8 cellular contexts compared by ENCODE assay signal in genomic region chr11:134069426-134069921, GRCh38. TPM values are rescaled to one million over a fixed set of nuclear protein-coding genes. Genes with fewer than 3 reads are reported as not detected.
A peak's percentile ranks its signal among the peaks of the same experiment; 100 is the strongest.
DNase-seq lines count a peak whose midpoint lies in the region; ATAC-seq and TF ChIP-seq lines count a peak whose summit lies in the region.

No MANE protein-coding gene starts in this region.

- peak overlapping the region; percentile 77 for H2BK5ac ChIP-seq in neuronal stem cell (ENCODE audit: low read length)

- H3K79me2 ChIP-seq in PC-9 (ENCODE audit: low read depth): no peaks in the 10 kb centered on the region

- CTCF ChIA-PET in PC-9 (lab: Charles Lee): no interaction called here

- H2AFZ ChIP-seq in neuronal stem cell (ENCODE audit: low read length) (peak overlapping the region; percentile 96), PC-9 (no peak overlapping the region)

- H3K9me2 ChIP-seq in PC-9 (ENCODE audit: insufficient read depth): no peaks in the 10 kb centered on the region

- H3K14ac ChIP-seq in neuronal stem cell (ENCODE audit: low read length): peak overlapping the region; percentile 85

- peaks cover 13% of the 10 kb centered on the region for H3K27me3 ChIP-seq in SJSA1 (replicated peaks)
- H3K27me3 ChIP-seq in neuronal stem cell (ENCODE audit: control insufficient read depth in 3 of 3, insufficient read depth in 3 of 3, low read depth in 1 of 3, low read length in 3 of 3): no peaks in the 10 kb centered on the region
- peaks cover 88% of the 10 kb centered on the region for H3K27me3 ChIP-seq in PC-9 (ENCODE audit: insufficient read depth, low read depth)

- H3K4ac ChIP-seq in neuronal stem cell (ENCODE audit: low read length): no peak overlapping the region

- peaks cover 2% of the 10 kb centered on the region for H3K79me1 ChIP-seq in neuronal stem cell (ENCODE audit: low read depth, low read length)

- H3K4me2 ChIP-seq in neuronal stem cell (ENCODE audit: insufficient read depth, low read length, poor library complexity, severe bottlenecking) (peak overlapping the region; percentile 75), PC-9 (no peak overlapping the region)

- H2AK5ac ChIP-seq in neuronal stem cell (ENCODE audit: low read depth, low read length): no peak overlapping the region

- ATAC-seq in GM19438 (IDR thresholded peaks at IDR 0.05; ENCODE audit: low read depth, unreplicated experiment): peak; percentile 4
- ATAC-seq in GM19397 (IDR thresholded peaks at IDR 0.05; ENCODE audit: unreplicated experiment): no peak

- peak overlapping the region; percentile 78 for H3K9ac ChIP-seq in neuronal stem cell (ENCODE audit: low read depth, low read length, poor library complexity)

- TF ChIP-seq CTCF in foreskin fibroblast (IDR thresholded peaks at IDR 0.05; ENCODE audit: low read depth, low read length) (no peak), PC-9 (conservative IDR thresholded peaks at IDR 0.05) (no peak)

- H3K23ac ChIP-seq in neuronal stem cell (ENCODE audit: low read depth, low read length, poor library complexity): peak overlapping the region; percentile 76

- 0 out of 2 replicates have a peak, but pooled peaks cover 2% of the 10 kb centered on the region for H3K4me1 ChIP-seq in SJSA1 (replicated peaks)
- peaks cover 8 to 42% of the 10 kb centered on the region in 2 donors for H3K4me1 ChIP-seq in neuronal stem cell (ENCODE audit: control insufficient read depth in 2 of 2, insufficient read depth in 1 of 2, low read depth in 1 of 2, low read length in 2 of 2)
- no peaks in the 10 kb centered on the region for H3K4me1 ChIP-seq in PC-9 (replicated peaks; ENCODE audit: insufficient read depth)

- intact Hi-C loops in PC-9 (cut with micrococcal nuclease; ENCODE audit: unreplicated experiment): no loop called here

- no peak overlapping the region for H2BK120ac ChIP-seq in neuronal stem cell (ENCODE audit: low read depth, low read length)

- peaks cover 3% of the 10 kb centered on the region; the same call in 1 of the 2 replicates for H4K20me1 ChIP-seq in PC-9 (ENCODE audit: insufficient read depth)

- H3K4me3 ChIP-seq in SJSA1: peak overlapping the region; percentile 36
- peak overlapping the region; percentile 76 to 78 for H3K4me3 ChIP-seq in foreskin fibroblast (ENCODE audit: low read depth in 1 of 2, low read length in 2 of 2)
- peak overlapping the region; percentile 88 to 100 for H3K4me3 ChIP-seq in neuronal stem cell (ENCODE audit: low read length in 2 of 2)
- H3K4me3 ChIP-seq in PC-9: no peak overlapping the region

- H3K9me3 ChIP-seq in SJSA1 (replicated peaks) (no peaks in the 10 kb centered on the region), neuronal stem cell (replicated peaks in 1 of 2; ENCODE audit: control insufficient read depth in 2 of 2, insufficient read depth in 1 of 2, low read depth in 1 of 2, low read length in 2 of 2) (no peaks in the 10 kb centered on the region), PC-9 (ENCODE audit: insufficient read depth, low read depth) (no peaks in the 10 kb centered on the region)

- BruUV-seq in PC-9 (replicated peaks; lab: Mats Ljungman, UMichigan): no TSS peak

- H4K8ac ChIP-seq in neuronal stem cell (ENCODE audit: low read depth, low read length): no peak overlapping the region

- no peaks in the 10 kb centered on the region for H3F3A ChIP-seq in PC-9 (ENCODE audit: insufficient read depth, low read depth)

- POLR2A ChIA-PET in PC-9 (lab: Charles Lee; ENCODE audit: unreplicated experiment): interaction anchor here (0.7 kb wide), 1 partner anchor 41 kb away, joined by 6 read pairs; no protein-coding TSS in a partner anchor

- DNase-seq in SJSA1 (ENCODE audit: low read depth in 1 of 2, low spot score in 2 of 2): no peak
- peak in 1 of 2 donors; percentile 65 for DNase-seq in foreskin fibroblast
- DNase-seq in neuronal stem cell (ENCODE audit: low spot score): no peak
- DNase-seq in AML-193 (lab: John Stamatoyannopoulos, UW): no peak
- no peak for DNase-seq in KG1 (lab: John Stamatoyannopoulos, UW)
- DNase-seq in PC-9: no peak

- no CpG with 5 or more reads among the region's 36 CpGs for WGBS in neuronal stem cell (ENCODE audit: extremely low coverage in 2 of 2, insufficient read length in 2 of 2, insufficient replicate concordance in 1 of 2), 2 donors

- H2BK12ac ChIP-seq in neuronal stem cell (ENCODE audit: low read length): no peak overlapping the region

- H3K27ac ChIP-seq in SJSA1 (no peak overlapping the region), neuronal stem cell (replicated peaks; ENCODE audit: low read length) (no peak overlapping the region), PC-9 (no peak overlapping the region)

- H3K36me3 ChIP-seq in SJSA1: no peaks in the 10 kb centered on the region
- H3K36me3 ChIP-seq in neuronal stem cell (replicated peaks in 1 of 2; ENCODE audit: control insufficient read depth in 2 of 2, insufficient read depth in 2 of 2, low read length in 2 of 2): no peaks in the 10 kb centered on the region
- H3K36me3 ChIP-seq in PC-9 (ENCODE audit: low read depth): no peaks in the 10 kb centered on the region

- H3K18ac ChIP-seq in neuronal stem cell (ENCODE audit: low read length): peak overlapping the region; percentile 92

- peak overlapping the region; percentile 19 for H2BK15ac ChIP-seq in neuronal stem cell (ENCODE audit: low read length)

- no peak overlapping the region for H4K91ac ChIP-seq in neuronal stem cell (ENCODE audit: low read depth, low read length, poor library complexity)

RNA-seq across cellular contexts. Expression of gene JAM3, which starts 0.6 kb away (rescaled TPM):
- 1.7 and 2.4 TPM in 2 replicates for total RNA-seq in SJSA1 (2014; rRNA removed; shearing (Covaris generic))
- polyA plus RNA-seq in neuronal stem cell (2013, experiment 1 of 2): 40.3 TPM
- 41.3 TPM for polyA plus RNA-seq in neuronal stem cell (2013, experiment 2 of 2)
- not detected in 2 replicates for total RNA-seq in PC-9 (2021)
